8 cellular contexts compared by ENCODE assay signal in genomic region chrX:24027086-24027485, GRCh38. TPM values are rescaled to one million over a fixed set of nuclear protein-coding genes. Genes with fewer than 3 reads are reported as not detected.
A peak's percentile ranks its signal among the peaks of the same experiment; 100 is the strongest.
DNase-seq lines count a peak whose midpoint lies in the region; TF ChIP-seq lines count a peak whose summit lies in the region.

KLHL15 (minus strand) TSS chrX:24027186; CDS start chrX:24006693, 20,493 bp downstream.

- H3K4me3 Mint-ChIP-seq in neural crest cell, result peak within 1 kb of the TSS; percentile 84

- H3K9me3 Mint-ChIP-seq in neural crest cell, result no peaks in the 10 kb centered on the region

- H3K4me2 ChIP-seq in BLaER1, result peak within 1 kb of the TSS; percentile 70

- no peaks in the 10 kb centered on the region for H3K27me3 Mint-ChIP-seq in neural crest cell (ENCODE audit: low read depth)

- no peak for TF ChIP-seq POLR2A in NB4 (IDR thresholded peaks at IDR 0.05; ENCODE audit: extremely low read depth, insufficient read length)

- H4K20me1 ChIP-seq in BLaER1, result peaks cover 12% of the 10 kb centered on the region; the same call in 1 of the 2 replicates

- intact Hi-C loops in posterior vena cava (cut with DNase I), result no loop called here

- peaks cover 11% of the 10 kb centered on the region for H3K9me3 ChIP-seq in BLaER1
- no peaks in the 10 kb centered on the region for H3K9me3 ChIP-seq in ectodermal cell (ENCODE audit: control insufficient read depth, low read length)

- peaks cover 22% of the 10 kb centered on the region for H3K4me1 Mint-ChIP-seq in neural crest cell

- WGBS in ectodermal cell, 2 experiments, result 88 to 96% methylated on average over 5 to 6 of the region's 7 CpGs

- H3K36me3 ChIP-seq in BLaER1 (peaks cover 4% of the 10 kb centered on the region; the same call in 1 of the 2 replicates), ectodermal cell (ENCODE audit: control insufficient read depth, insufficient read depth, low read length) (no peaks in the 10 kb centered on the region)

- H3K4me3 ChIP-seq in BLaER1 (peak within 1 kb of the TSS; percentile 89), NB4 (ENCODE audit: low read depth, low read length) (peak within 1 kb of the TSS; percentile 66), ectodermal cell (ENCODE audit: insufficient read depth, low read depth, low read length) (peak within 1 kb of the TSS; percentile 58)

- DNase-seq in NB4 (ENCODE audit: low read depth) (no peak), neural crest cell (ENCODE audit: low read depth, low spot score) (no peak), NCI-H1930 (lab: John Stamatoyannopoulos, UW) (no peak), posterior vena cava (ENCODE audit: low spot score) (no peak), NCI-H446 treated with DMSO at 0.1 percent for 48 hours (lab: John Stamatoyannopoulos, UW) (no peak)
- DNase-seq in central memory CD4-positive, alpha-beta T cell, result no peak

- peak within 1 kb of the TSS; percentile 87 for H3K9ac ChIP-seq in BLaER1

- H3K27ac Mint-ChIP-seq in neural crest cell (ENCODE audit: unreplicated experiment), result peak within 1 kb of the TSS; percentile 99

- no peaks in the 10 kb centered on the region; the same call in 1 of the 2 replicates for H3K4me1 ChIP-seq in BLaER1
- no peaks in the 10 kb centered on the region for H3K4me1 ChIP-seq in ectodermal cell (ENCODE audit: control insufficient read depth, insufficient read depth, low read length)

- H3K27ac ChIP-seq in BLaER1 (peak within 1 kb of the TSS; percentile 91), ectodermal cell (ENCODE audit: insufficient read depth, low read depth, low read length, poor library complexity, severe bottlenecking) (peak within 1 kb of the TSS; percentile 90)

- H3K36me3 Mint-ChIP-seq in neural crest cell (ENCODE audit: low read depth), result peaks cover 3% of the 10 kb centered on the region

- no peaks in the 10 kb centered on the region for H3K27me3 ChIP-seq in BLaER1
- H3K27me3 ChIP-seq in ectodermal cell (ENCODE audit: control insufficient read depth, insufficient read depth, low read length, poor library complexity, severe bottlenecking), result peaks cover 10% of the 10 kb centered on the region

- TF ChIP-seq CTCF in NB4 (IDR thresholded peaks at IDR 0.05; ENCODE audit: low read depth, low read length), result no peak
- TF ChIP-seq CTCF in neural crest cell (conservative IDR thresholded peaks at IDR 0.05), result no peak

RNA-seq across cellular contexts. Expression of gene KLHL15, which starts in this region (rescaled TPM):
- 7.7 TPM for polyA plus RNA-seq in ectodermal cell (2013, experiment 1 of 4)
- polyA plus RNA-seq in ectodermal cell (2013, experiment 2 of 4), result 8.5 TPM
- 6.7 TPM for polyA plus RNA-seq in ectodermal cell (2013, experiment 3 of 4)
- 7.1 TPM for polyA plus RNA-seq in ectodermal cell (2013, experiment 4 of 4)
- total RNA-seq in neural crest cell (16.5 and 17.1 TPM in 2 replicates), posterior vena cava (1 to 10 TPM; 6.3 to 7.2 TPM)
